Comparison of ENCODE assay signal across 1 cellular context in genomic region chr3:88041005-88041404, GRCh38.
TF ChIP-seq lines count a peak whose summit lies in the region.

No MANE protein-coding gene starts in this region.

TF ChIP-seq in GM23338, 12 proteins besides CTCF, POLR2A, EP300 and RAD21 (continued from another document):
- TF ChIP-seq CREB1 (CRISPR knock-in tag; IDR thresholded peaks at IDR 0.05; ENCODE audit: low read depth), result no peak
- TF ChIP-seq ETS1 (IDR thresholded peaks at IDR 0.05), result no peak
- TF ChIP-seq ZNF331 (CRISPR knock-in tag; IDR thresholded peaks at IDR 0.05; ENCODE audit: low read depth), result no peak
- no peak for TF ChIP-seq REST (IDR thresholded peaks at IDR 0.05; ENCODE audit: unreplicated experiment)
- no peak for TF ChIP-seq ZNF114 (CRISPR knock-in tag; IDR thresholded peaks at IDR 0.05)
- TF ChIP-seq EZH2 (IDR thresholded peaks at IDR 0.05; ENCODE audit: low read depth, unreplicated experiment), result no peak
- TF ChIP-seq NANOG (IDR thresholded peaks at IDR 0.05; ENCODE audit: borderline replicate concordance), result no peak
- no peak for TF ChIP-seq POLR2AphosphoS5 (IDR thresholded peaks at IDR 0.05; ENCODE audit: low read depth)
TF ChIP-seq in GM23338: peak in this region for 0.
